ENCODE assay signal across 8 cellular contexts in the genomic region with DNA sequence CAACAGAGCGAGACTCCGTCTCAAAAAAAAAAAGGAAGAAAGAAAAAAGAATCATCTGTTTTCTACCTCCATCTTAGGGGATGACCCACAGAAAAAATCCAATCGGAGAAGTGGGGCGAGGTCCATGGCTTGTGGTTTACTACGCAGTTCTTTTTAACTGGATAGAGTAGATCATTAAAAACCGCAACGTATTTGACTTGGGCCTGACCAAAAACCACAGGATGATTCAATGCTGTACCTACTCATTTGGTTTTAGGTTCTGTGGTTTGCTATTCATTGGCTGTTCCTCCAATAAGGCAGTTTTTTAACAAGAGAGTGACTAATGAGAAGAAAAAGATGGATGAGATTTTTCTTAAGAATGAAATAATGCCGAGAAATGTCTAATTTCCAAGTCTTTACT.
DNase-seq lines count a peak whose midpoint lies in the region; ATAC-seq lines count a peak whose summit lies in the region.

No MANE protein-coding gene starts in this region.

- no peaks in the 10 kb centered on the region for H3K36me3 ChIP-seq in MG63

- ATAC-seq in GM19328 (IDR thresholded peaks at IDR 0.05; ENCODE audit: unreplicated experiment): peak; percentile 93
- peak; percentile 96 for ATAC-seq in HG03139 (IDR thresholded peaks at IDR 0.05; ENCODE audit: unreplicated experiment)

- H3K27me3 Mint-ChIP-seq in activated CD4-positive, alpha-beta memory T cell treated with anti-CD3 and anti-CD28 coated beads, Interleukin-2, amount 10 ng/mL, durations not matched to agents 7 days and 5 days: peaks cover 45% of the 10 kb centered on the region

- H3K9me3 ChIP-seq in MG63: no peaks in the 10 kb centered on the region

- H3K36me3 Mint-ChIP-seq in activated CD4-positive, alpha-beta memory T cell treated with anti-CD3 and anti-CD28 coated beads, Interleukin-2, amount 10 ng/mL, durations not matched to agents 7 days and 5 days (ENCODE audit: low read depth): no peaks in the 10 kb centered on the region

- peaks cover 4% of the 10 kb centered on the region for H3K9me3 Mint-ChIP-seq in activated CD4-positive, alpha-beta memory T cell treated with anti-CD3 and anti-CD28 coated beads, Interleukin-2, amount 10 ng/mL, durations not matched to agents 7 days and 5 days

- H3K4me3 Mint-ChIP-seq in activated CD4-positive, alpha-beta memory T cell treated with anti-CD3 and anti-CD28 coated beads, Interleukin-2, amount 10 ng/mL, durations not matched to agents 7 days and 5 days: no peak overlapping the region

- CTCF ChIA-PET in activated CD4-positive, alpha-beta memory T cell treated with anti-CD3 and anti-CD28 coated beads, Interleukin-2, amount 10 ng/mL, durations not matched to agents 7 days and 5 days (lab: Charles Lee): no interaction called here

- no peak overlapping the region for H3K27ac Mint-ChIP-seq in activated CD4-positive, alpha-beta memory T cell treated with anti-CD3 and anti-CD28 coated beads, Interleukin-2, amount 10 ng/mL, durations not matched to agents 7 days and 5 days

- H3K27me3 ChIP-seq in MG63: no peaks in the 10 kb centered on the region

- DNase-seq in CD1c-positive myeloid dendritic cell (ENCODE audit: extremely low spot score) (peak; percentile 3), HCEC 1CT (no peak), T-helper 9 cell (no peak), MG63 (no peak), germinal center (ENCODE audit: low spot score) (no peak)
- peak; percentile 36 for DNase-seq in activated CD4-positive, alpha-beta memory T cell treated with anti-CD3 and anti-CD28 coated beads, Interleukin-2, amount 10 ng/mL, durations not matched to agents 7 days and 5 days

- POLR2A ChIA-PET in activated CD4-positive, alpha-beta memory T cell treated with anti-CD3 and anti-CD28 coated beads, Interleukin-2, amount 10 ng/mL, durations not matched to agents 7 days and 5 days (lab: Charles Lee): no interaction called here

- H3K4me3 ChIP-seq in MG63: no peak overlapping the region

- peaks cover 18% of the 10 kb centered on the region for H3K4me1 Mint-ChIP-seq in activated CD4-positive, alpha-beta memory T cell treated with anti-CD3 and anti-CD28 coated beads, Interleukin-2, amount 10 ng/mL, durations not matched to agents 7 days and 5 days

Comparison
In these comparisons a context has a peak if more than half of its experiments do, and no peak if none do; other contexts are left out.
1. DNase-seq: peak in CD1c-positive myeloid dendritic cell (single experiment) and activated CD4-positive, alpha-beta memory T cell treated with anti-CD3 and anti-CD28 coated beads, Interleukin-2, amount 10 ng/mL, durations not matched to agents 7 days and 5 days (single experiment); none in HCEC 1CT (single experiment), T-helper 9 cell (single experiment), MG63 (single experiment) and germinal center (single experiment).